Comparison of ENCODE assay signal across 8 cellular contexts in the genomic region with DNA sequence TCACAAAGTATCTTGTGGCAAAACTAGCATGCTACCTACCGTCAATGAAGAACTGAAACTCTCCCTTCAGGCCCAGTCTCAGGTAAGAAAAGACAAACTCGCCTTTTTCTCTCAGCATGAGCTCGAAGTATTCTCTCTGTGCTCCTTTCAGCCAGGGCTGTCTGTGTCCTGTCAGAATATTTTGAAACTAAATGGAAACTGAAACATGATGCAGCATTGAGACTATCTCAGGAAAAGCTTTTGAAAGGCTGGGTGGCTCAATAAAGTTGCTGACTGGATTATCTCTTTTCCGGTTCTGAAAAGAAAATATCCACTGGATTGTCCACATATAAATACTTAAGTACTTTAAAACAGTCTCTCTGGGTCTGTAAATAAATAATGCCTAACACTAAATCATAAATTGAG. TPM values are rescaled to one million over a fixed set of nuclear protein-coding genes. Genes with fewer than 3 reads are reported as not detected.
DNase-seq lines count a peak whose midpoint lies in the region; ATAC-seq and TF ChIP-seq lines count a peak whose summit lies in the region.

No MANE protein-coding gene starts in this region.

- no peak for TF ChIP-seq CTCF in thyroid gland (IDR thresholded peaks at IDR 0.05)

- 92% methylated on average over 4 of the region's 4 CpGs for WGBS in HUES64
- WGBS in thyroid gland, 2 donors: 67 to 68% methylated on average over 4 of the region's 4 CpGs

- H3K4me3 ChIP-seq in HUES64 (ENCODE audit: low read length) (no peak overlapping the region; the same call in 1 of the 2 replicates), thyroid gland (replicated peaks in 1 of 3) (peak overlapping the region in 1 of 3 donors; percentile 21)

- H3K9ac ChIP-seq in HUES64 (ENCODE audit: low read depth, low read length): 0 out of 2 replicates have a peak overlapping the region, but pooled peaks have one; percentile 36

- H3K4me1 ChIP-seq in HUES64 (ENCODE audit: insufficient read depth, low read length) (peaks cover 21% of the 10 kb centered on the region), thyroid gland (no peaks in the 10 kb centered on the region)

- ATAC-seq in GM21390 (IDR thresholded peaks at IDR 0.05; ENCODE audit: unreplicated experiment) (peak; percentile 95), left cardiac atrium (peak; percentile 49 to 69)

- H3K9me3 ChIP-seq in HUES64 (ENCODE audit: insufficient read depth, low read depth, low read length): no peaks in the 10 kb centered on the region
- no peaks in the 10 kb centered on the region for H3K9me3 ChIP-seq in thyroid gland

- H3K27ac ChIP-seq in HUES64 (ENCODE audit: low read depth, low read length) (no peak overlapping the region; the same call in 1 of the 2 replicates), thyroid gland (peak overlapping the region; percentile 0 to 80 (median 69))

- H3K27me3 ChIP-seq in HUES64 (ENCODE audit: insufficient read depth, low read length) (no peaks in the 10 kb centered on the region), thyroid gland (no peaks in the 10 kb centered on the region)

- H3K36me3 ChIP-seq in HUES64 (ENCODE audit: insufficient read depth, low read length) (no peaks in the 10 kb centered on the region), thyroid gland (peaks cover 0 to 3% of the 10 kb centered on the region in 2 donors)

- no peak for TF ChIP-seq POLR2A in thyroid gland (IDR thresholded peaks at IDR 0.05)

- intact Hi-C loops in left cardiac atrium (cut with DNase I) (no loop called here), thyroid gland (cut with DNase I) (no loop called here)

- no peak for DNase-seq in left cardiac atrium
- DNase-seq in thyroid gland: no peak
- no peak for DNase-seq in GM19238 (ENCODE audit: insufficient read length, low spot score)
- no peak for DNase-seq in HT-29 (ENCODE audit: low spot score)
- DNase-seq in GOT3 (lab: John Stamatoyannopoulos, UW): no peak
- DNase-seq in NCI-H1048 (lab: John Stamatoyannopoulos, UW): no peak

RNA-seq across cellular contexts. Expression of gene CALHM5, which starts 0.7 kb away (rescaled TPM):
- polyA plus RNA-seq in HUES64 (2013, experiment 1 of 2): 0.30 TPM
- polyA plus RNA-seq in HUES64 (2013, experiment 2 of 2): 0.51 TPM
- 1 to 10 TPM; 2.5 to 3.0 TPM for total RNA-seq in left cardiac atrium
- 1 to 10 TPM in 1 of 4 donors, under 1 TPM in 3; 0.59 to 1.3 (median 0.69) TPM for total RNA-seq in thyroid gland
- 0.08 and 0.23 TPM in 2 replicates for total RNA-seq in HT-29 (2014; rRNA removed; shearing (Covaris generic))

RNA-seq across cellular contexts. Expression of gene TRAPPC3L, which starts 33.3 kb away (rescaled TPM):
- polyA plus RNA-seq in HUES64 (2013, experiment 1 of 2): not detected
- polyA plus RNA-seq in HUES64 (2013, experiment 2 of 2): not detected
- under 1 TPM; 0.24 TPM for total RNA-seq in left cardiac atrium
- under 1 TPM in 2 of 4 donors, not detected in 2; 0.13 to 0.42 TPM for total RNA-seq in thyroid gland
- total RNA-seq in HT-29 (2014; rRNA removed; shearing (Covaris generic)): not detected in 2 replicates

RNA-seq across cellular contexts. Expression of gene CALHM4, which starts 41.4 kb away (rescaled TPM):
- polyA plus RNA-seq in HUES64 (2013, experiment 1 of 2): 0.30 TPM
- not detected for polyA plus RNA-seq in HUES64 (2013, experiment 2 of 2)
- total RNA-seq in left cardiac atrium (not detected), thyroid gland (not detected)
- total RNA-seq in HT-29 (2014; rRNA removed; shearing (Covaris generic)): not detected in 2 replicates

RNA-seq across cellular contexts. Expression of gene CALHM6, which starts 51.0 kb away (rescaled TPM):
- 1.7 TPM for polyA plus RNA-seq in HUES64 (2013, experiment 1 of 2)
- polyA plus RNA-seq in HUES64 (2013, experiment 2 of 2): 2.0 TPM
- total RNA-seq in left cardiac atrium (1 to 10 TPM; 2.3 to 3.9 TPM), thyroid gland (1 to 10 TPM; 1.3 to 2.9 (median 2.3) TPM)
- total RNA-seq in HT-29 (2014; rRNA removed; shearing (Covaris generic)): not detected in 2 replicates

RNA-seq across cellular contexts. Expression of gene RWDD1, which starts 59.1 kb away (rescaled TPM):
- 37.5 TPM for polyA plus RNA-seq in HUES64 (2013, experiment 1 of 2)
- 39.8 TPM for polyA plus RNA-seq in HUES64 (2013, experiment 2 of 2)
- total RNA-seq in left cardiac atrium: 10 to 100 TPM; 52.7 to 61.5 TPM
- total RNA-seq in thyroid gland: 10 to 100 TPM; 42.0 to 71.2 (median 48.5) TPM
- 9.1 and 15.4 TPM in 2 replicates for total RNA-seq in HT-29 (2014; rRNA removed; shearing (Covaris generic))
